Comparison of ENCODE assay signal across 1 cellular context in the genomic region with DNA sequence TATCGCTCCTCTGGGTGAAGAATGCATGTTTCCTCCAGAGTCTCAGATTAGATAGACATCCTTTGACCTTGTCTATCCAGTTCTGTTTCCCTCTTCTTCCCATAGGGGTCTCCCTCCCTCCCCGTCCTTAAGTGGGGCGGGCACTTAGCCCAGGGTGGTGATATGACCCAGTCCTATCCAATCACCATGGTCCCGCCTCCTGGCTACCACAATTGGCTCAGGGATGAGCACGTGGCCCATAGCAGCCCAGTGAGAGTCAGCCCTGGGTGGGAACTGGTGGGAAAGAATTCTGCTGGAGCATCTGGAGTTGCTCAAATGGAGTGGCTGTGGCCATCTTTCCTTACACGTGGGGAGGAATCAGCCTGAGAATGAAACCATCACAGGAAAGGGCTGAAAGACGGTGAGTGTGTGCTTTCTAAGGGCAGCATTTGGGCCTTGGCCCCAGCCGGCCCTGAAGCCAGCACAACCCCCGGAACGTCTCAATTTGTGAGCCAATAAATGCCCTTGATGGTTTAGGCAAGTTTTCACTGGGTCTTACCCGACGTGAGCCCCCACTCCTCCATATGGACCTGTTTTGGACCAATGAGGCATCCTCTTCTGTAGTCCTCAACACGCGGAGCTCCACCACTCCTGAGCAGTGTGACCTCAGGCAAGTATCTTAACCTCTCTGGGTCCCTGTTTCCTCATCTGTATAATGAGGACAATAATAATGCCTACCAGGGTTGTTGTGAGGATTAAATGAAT.
TF ChIP-seq lines count a peak whose summit lies in the region.

No MANE protein-coding gene starts in this region.

TF ChIP-seq in HepG2, 621 proteins besides CTCF, POLR2A, EP300 and RAD21 (continued from another document and continues in another):
- TF ChIP-seq, protein P1, sequence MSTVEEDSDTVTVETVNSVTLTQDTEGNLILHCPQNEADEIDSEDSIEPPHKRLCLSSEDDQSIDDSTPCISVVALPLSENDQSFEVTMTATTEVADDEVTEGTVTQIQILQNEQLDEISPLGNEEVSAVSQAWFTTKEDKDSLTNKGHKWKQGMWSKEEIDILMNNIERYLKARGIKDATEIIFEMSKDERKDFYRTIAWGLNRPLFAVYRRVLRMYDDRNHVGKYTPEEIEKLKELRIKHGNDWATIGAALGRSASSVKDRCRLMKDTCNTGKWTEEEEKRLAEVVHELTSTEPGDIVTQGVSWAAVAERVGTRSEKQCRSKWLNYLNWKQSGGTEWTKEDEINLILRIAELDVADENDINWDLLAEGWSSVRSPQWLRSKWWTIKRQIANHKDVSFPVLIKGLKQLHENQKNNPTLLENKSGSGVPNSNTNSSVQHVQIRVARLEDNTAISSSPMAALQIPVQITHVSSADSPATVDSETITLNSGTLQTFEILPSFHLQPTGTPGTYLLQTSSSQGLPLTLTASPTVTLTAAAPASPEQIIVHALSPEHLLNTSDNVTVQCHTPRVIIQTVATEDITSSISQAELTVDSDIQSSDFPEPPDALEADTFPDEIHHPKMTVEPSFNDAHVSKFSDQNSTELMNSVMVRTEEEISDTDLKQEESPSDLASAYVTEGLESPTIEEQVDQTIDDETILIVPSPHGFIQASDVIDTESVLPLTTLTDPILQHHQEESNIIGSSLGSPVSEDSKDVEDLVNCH (CRISPR knock-in tag; IDR thresholded peaks at IDR 0.05), result no peak
- TF ChIP-seq SRSF1 (optimal IDR thresholded peaks at IDR 0.05; ENCODE audit: low read depth, low read length), result no peak
- no peak for TF ChIP-seq TBX2 (CRISPR knock-in tag; IDR thresholded peaks at IDR 0.05; ENCODE audit: borderline replicate concordance)
- no peak for TF ChIP-seq ZBTB7B (CRISPR knock-in tag; IDR thresholded peaks at IDR 0.05)
- TF ChIP-seq TAF15 (IDR thresholded peaks at IDR 0.05; ENCODE audit: low read depth, low read length, poor library complexity, severe bottlenecking), result no peak
- no peak for TF ChIP-seq ZBTB1 (CRISPR knock-in tag; IDR thresholded peaks at IDR 0.05; ENCODE audit: borderline replicate concordance)
- TF ChIP-seq ZNF235 (CRISPR knock-in tag; IDR thresholded peaks at IDR 0.05; ENCODE audit: borderline replicate concordance), result no peak
- no peak for TF ChIP-seq ZSCAN25 (CRISPR knock-in tag; IDR thresholded peaks at IDR 0.05)
- no peak for TF ChIP-seq JUNB (CRISPR knock-in tag; IDR thresholded peaks at IDR 0.05; ENCODE audit: borderline replicate concordance)
- TF ChIP-seq, protein P2, sequence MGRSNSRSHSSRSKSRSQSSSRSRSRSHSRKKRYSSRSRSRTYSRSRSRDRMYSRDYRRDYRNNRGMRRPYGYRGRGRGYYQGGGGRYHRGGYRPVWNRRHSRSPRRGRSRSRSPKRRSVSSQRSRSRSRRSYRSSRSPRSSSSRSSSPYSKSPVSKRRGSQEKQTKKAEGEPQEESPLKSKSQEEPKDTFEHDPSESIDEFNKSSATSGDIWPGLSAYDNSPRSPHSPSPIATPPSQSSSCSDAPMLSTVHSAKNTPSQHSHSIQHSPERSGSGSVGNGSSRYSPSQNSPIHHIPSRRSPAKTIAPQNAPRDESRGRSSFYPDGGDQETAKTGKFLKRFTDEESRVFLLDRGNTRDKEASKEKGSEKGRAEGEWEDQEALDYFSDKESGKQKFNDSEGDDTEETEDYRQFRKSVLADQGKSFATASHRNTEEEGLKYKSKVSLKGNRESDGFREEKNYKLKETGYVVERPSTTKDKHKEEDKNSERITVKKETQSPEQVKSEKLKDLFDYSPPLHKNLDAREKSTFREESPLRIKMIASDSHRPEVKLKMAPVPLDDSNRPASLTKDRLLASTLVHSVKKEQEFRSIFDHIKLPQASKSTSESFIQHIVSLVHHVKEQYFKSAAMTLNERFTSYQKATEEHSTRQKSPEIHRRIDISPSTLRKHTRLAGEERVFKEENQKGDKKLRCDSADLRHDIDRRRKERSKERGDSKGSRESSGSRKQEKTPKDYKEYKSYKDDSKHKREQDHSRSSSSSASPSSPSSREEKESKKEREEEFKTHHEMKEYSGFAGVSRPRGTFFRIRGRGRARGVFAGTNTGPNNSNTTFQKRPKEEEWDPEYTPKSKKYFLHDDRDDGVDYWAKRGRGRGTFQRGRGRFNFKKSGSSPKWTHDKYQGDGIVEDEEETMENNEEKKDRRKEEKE (IDR thresholded peaks at IDR 0.05), result no peak
- no peak for TF ChIP-seq MATR3 (CRISPR knock-in tag; IDR thresholded peaks at IDR 0.05)
- TF ChIP-seq ZFP1 (CRISPR knock-in tag; IDR thresholded peaks at IDR 0.05), result no peak
- no peak for TF ChIP-seq RXRA (CRISPR knock-in tag; IDR thresholded peaks at IDR 0.05)
- no peak for TF ChIP-seq PPARG (CRISPR knock-in tag; conservative IDR thresholded peaks at IDR 0.05)
- TF ChIP-seq, protein P3, sequence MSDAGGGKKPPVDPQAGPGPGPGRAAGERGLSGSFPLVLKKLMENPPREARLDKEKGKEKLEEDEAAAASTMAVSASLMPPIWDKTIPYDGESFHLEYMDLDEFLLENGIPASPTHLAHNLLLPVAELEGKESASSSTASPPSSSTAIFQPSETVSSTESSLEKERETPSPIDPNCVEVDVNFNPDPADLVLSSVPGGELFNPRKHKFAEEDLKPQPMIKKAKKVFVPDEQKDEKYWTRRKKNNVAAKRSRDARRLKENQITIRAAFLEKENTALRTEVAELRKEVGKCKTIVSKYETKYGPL (CRISPR knock-in tag; IDR thresholded peaks at IDR 0.05), result no peak
- TF ChIP-seq HNRNPK (IDR thresholded peaks at IDR 0.05; ENCODE audit: low read depth, low read length, poor library complexity, severe bottlenecking), result no peak
- TF ChIP-seq HNF4G (IDR thresholded peaks at IDR 0.05; ENCODE audit: borderline replicate concordance, low read depth, low read length), result no peak; the same call in 1 of the 2 replicates
- TF ChIP-seq HNF4G (CRISPR knock-in tag; IDR thresholded peaks at IDR 0.05; ENCODE audit: borderline replicate concordance, low read depth), result no peak
- TF ChIP-seq MAFK (conservative IDR thresholded peaks at IDR 0.05 in 1 of 2, IDR thresholded peaks at IDR 0.05 in 1 of 2; ENCODE audit: low read length in 2 of 2), result no peak
- TF ChIP-seq ARNTL (CRISPR knock-in tag; IDR thresholded peaks at IDR 0.05), result no peak
- TF ChIP-seq FOXC1 (CRISPR knock-in tag; IDR thresholded peaks at IDR 0.05; ENCODE audit: borderline replicate concordance), result peak; percentile 72; the same call in 1 of the 2 replicates
- TF ChIP-seq ZNF781 (CRISPR knock-in tag; IDR thresholded peaks at IDR 0.05; ENCODE audit: borderline replicate concordance, not compliant biosample characterization), result peak; percentile 55
- TF ChIP-seq ZNF629 (CRISPR knock-in tag; conservative IDR thresholded peaks at IDR 0.05), result no peak
- TF ChIP-seq ZNF253 (CRISPR knock-in tag; IDR thresholded peaks at IDR 0.05; ENCODE audit: borderline replicate concordance), result no peak
- TF ChIP-seq ZNF839 (CRISPR knock-in tag; IDR thresholded peaks at IDR 0.05; ENCODE audit: borderline replicate concordance), result no peak
- no peak for TF ChIP-seq SRY (CRISPR knock-in tag; IDR thresholded peaks at IDR 0.05)
- TF ChIP-seq SAP130 (CRISPR knock-in tag; IDR thresholded peaks at IDR 0.05; ENCODE audit: low read depth), result peak; percentile 54
- no peak for TF ChIP-seq ZNF550 (CRISPR knock-in tag; IDR thresholded peaks at IDR 0.05; ENCODE audit: borderline replicate concordance)
- TF ChIP-seq, protein P4, sequence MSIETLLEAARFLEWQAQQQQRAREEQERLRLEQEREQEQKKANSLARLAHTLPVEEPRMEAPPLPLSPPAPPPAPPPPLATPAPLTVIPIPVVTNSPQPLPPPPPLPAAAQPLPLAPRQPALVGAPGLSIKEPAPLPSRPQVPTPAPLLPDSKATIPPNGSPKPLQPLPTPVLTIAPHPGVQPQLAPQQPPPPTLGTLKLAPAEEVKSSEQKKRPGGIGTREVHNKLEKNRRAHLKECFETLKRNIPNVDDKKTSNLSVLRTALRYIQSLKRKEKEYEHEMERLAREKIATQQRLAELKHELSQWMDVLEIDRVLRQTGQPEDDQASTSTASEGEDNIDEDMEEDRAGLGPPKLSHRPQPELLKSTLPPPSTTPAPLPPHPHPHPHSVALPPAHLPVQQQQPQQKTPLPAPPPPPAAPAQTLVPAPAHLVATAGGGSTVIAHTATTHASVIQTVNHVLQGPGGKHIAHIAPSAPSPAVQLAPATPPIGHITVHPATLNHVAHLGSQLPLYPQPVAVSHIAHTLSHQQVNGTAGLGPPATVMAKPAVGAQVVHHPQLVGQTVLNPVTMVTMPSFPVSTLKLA (IDR thresholded peaks at IDR 0.05), result 0 out of 2 replicates have a peak, but pooled peaks have one; percentile 42
- TF ChIP-seq ZEB1 (IDR thresholded peaks at IDR 0.05; ENCODE audit: insufficient replicate concordance, low read depth), result no peak
- no peak for TF ChIP-seq GTF2F1 (IDR thresholded peaks at IDR 0.05; ENCODE audit: low read length)
- no peak for TF ChIP-seq ZNF326 (CRISPR knock-in tag; IDR thresholded peaks at IDR 0.05; ENCODE audit: borderline replicate concordance)
- peak; percentile 51; the same call in 1 of the 2 replicates for TF ChIP-seq BORCS8-MEF2B (CRISPR knock-in tag; IDR thresholded peaks at IDR 0.05)
- TF ChIP-seq CCDC6 (CRISPR knock-in tag; IDR thresholded peaks at IDR 0.05), result no peak
- no peak for TF ChIP-seq ZNF354B (CRISPR knock-in tag; IDR thresholded peaks at IDR 0.05)
- TF ChIP-seq BRCA1 (CRISPR knock-in tag; IDR thresholded peaks at IDR 0.05), result no peak
- TF ChIP-seq ZNF614 (CRISPR knock-in tag; IDR thresholded peaks at IDR 0.05; ENCODE audit: borderline replicate concordance), result no peak; the same call in 1 of the 2 replicates
- no peak for TF ChIP-seq FOXO1 (CRISPR knock-in tag; IDR thresholded peaks at IDR 0.05)
- no peak for TF ChIP-seq ZNF619 (CRISPR knock-in tag; IDR thresholded peaks at IDR 0.05)
- no peak for TF ChIP-seq TSC22D2 (CRISPR knock-in tag; IDR thresholded peaks at IDR 0.05; ENCODE audit: borderline replicate concordance)
- no peak; the same call in 1 of the 2 replicates for TF ChIP-seq ZNF12 (CRISPR knock-in tag; IDR thresholded peaks at IDR 0.05)
- peak; percentile 51 for TF ChIP-seq MED8 (CRISPR knock-in tag; IDR thresholded peaks at IDR 0.05; ENCODE audit: insufficient replicate concordance)
- TF ChIP-seq RELA (CRISPR knock-in tag; IDR thresholded peaks at IDR 0.05), result no peak
- no peak for TF ChIP-seq CENPT (CRISPR knock-in tag; IDR thresholded peaks at IDR 0.05; ENCODE audit: low read depth)
- TF ChIP-seq BHLHE40 (IDR thresholded peaks at IDR 0.05; ENCODE audit: low read length), result no peak
- no peak for TF ChIP-seq ZNF556 (CRISPR knock-in tag; IDR thresholded peaks at IDR 0.05; ENCODE audit: borderline replicate concordance)
- TF ChIP-seq, protein P5, sequence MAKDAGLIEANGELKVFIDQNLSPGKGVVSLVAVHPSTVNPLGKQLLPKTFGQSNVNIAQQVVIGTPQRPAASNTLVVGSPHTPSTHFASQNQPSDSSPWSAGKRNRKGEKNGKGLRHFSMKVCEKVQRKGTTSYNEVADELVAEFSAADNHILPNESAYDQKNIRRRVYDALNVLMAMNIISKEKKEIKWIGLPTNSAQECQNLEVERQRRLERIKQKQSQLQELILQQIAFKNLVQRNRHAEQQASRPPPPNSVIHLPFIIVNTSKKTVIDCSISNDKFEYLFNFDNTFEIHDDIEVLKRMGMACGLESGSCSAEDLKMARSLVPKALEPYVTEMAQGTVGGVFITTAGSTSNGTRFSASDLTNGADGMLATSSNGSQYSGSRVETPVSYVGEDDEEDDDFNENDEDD (CRISPR knock-in tag; IDR thresholded peaks at IDR 0.05; ENCODE audit: borderline replicate concordance), result peak; percentile 96
- no peak; the same call in 1 of the 2 replicates for TF ChIP-seq CBFB (CRISPR knock-in tag; IDR thresholded peaks at IDR 0.05)
- TF ChIP-seq, protein P6, sequence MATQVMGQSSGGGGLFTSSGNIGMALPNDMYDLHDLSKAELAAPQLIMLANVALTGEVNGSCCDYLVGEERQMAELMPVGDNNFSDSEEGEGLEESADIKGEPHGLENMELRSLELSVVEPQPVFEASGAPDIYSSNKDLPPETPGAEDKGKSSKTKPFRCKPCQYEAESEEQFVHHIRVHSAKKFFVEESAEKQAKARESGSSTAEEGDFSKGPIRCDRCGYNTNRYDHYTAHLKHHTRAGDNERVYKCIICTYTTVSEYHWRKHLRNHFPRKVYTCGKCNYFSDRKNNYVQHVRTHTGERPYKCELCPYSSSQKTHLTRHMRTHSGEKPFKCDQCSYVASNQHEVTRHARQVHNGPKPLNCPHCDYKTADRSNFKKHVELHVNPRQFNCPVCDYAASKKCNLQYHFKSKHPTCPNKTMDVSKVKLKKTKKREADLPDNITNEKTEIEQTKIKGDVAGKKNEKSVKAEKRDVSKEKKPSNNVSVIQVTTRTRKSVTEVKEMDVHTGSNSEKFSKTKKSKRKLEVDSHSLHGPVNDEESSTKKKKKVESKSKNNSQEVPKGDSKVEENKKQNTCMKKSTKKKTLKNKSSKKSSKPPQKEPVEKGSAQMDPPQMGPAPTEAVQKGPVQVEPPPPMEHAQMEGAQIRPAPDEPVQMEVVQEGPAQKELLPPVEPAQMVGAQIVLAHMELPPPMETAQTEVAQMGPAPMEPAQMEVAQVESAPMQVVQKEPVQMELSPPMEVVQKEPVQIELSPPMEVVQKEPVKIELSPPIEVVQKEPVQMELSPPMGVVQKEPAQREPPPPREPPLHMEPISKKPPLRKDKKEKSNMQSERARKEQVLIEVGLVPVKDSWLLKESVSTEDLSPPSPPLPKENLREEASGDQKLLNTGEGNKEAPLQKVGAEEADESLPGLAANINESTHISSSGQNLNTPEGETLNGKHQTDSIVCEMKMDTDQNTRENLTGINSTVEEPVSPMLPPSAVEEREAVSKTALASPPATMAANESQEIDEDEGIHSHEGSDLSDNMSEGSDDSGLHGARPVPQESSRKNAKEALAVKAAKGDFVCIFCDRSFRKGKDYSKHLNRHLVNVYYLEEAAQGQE (IDR thresholded peaks at IDR 0.05; ENCODE audit: borderline replicate concordance in 1 of 2, low read depth in 1 of 2, low read length in 2 of 2), result no peak
- TF ChIP-seq NCOR1 (IDR thresholded peaks at IDR 0.05; ENCODE audit: borderline replicate concordance, low read length), result no peak; the same call in 1 of the 2 replicates
- no peak for TF ChIP-seq HNRNPLL (IDR thresholded peaks at IDR 0.05; ENCODE audit: low read depth, low read length, poor library complexity, severe bottlenecking)
- no peak for TF ChIP-seq EED (CRISPR knock-in tag; IDR thresholded peaks at IDR 0.05)
- TF ChIP-seq KDM6A (CRISPR knock-in tag; IDR thresholded peaks at IDR 0.05; ENCODE audit: low read depth), result no peak
- TF ChIP-seq RARA (CRISPR knock-in tag; IDR thresholded peaks at IDR 0.05), result no peak
- no peak for TF ChIP-seq ZNF432 (CRISPR knock-in tag; IDR thresholded peaks at IDR 0.05; ENCODE audit: borderline replicate concordance)
- TF ChIP-seq DR1 (CRISPR knock-in tag; IDR thresholded peaks at IDR 0.05), result peak; percentile 33; the same call in 1 of the 2 replicates
- TF ChIP-seq JARID2 (CRISPR knock-in tag; IDR thresholded peaks at IDR 0.05; ENCODE audit: insufficient replicate concordance), result no peak
- no peak for TF ChIP-seq NCOA1 (CRISPR knock-in tag; IDR thresholded peaks at IDR 0.05)
- TF ChIP-seq TCF12 (IDR thresholded peaks at IDR 0.05), result no peak
- peak; percentile 78; the same call in 1 of the 2 replicates for TF ChIP-seq TCF12 (CRISPR knock-in tag; IDR thresholded peaks at IDR 0.05)
- TF ChIP-seq DNMT1 (CRISPR knock-in tag; IDR thresholded peaks at IDR 0.05), result no peak
- TF ChIP-seq ZNF746 (CRISPR knock-in tag; IDR thresholded peaks at IDR 0.05), result no peak
